ENCODE assay signal across 8 cellular contexts in the genomic region with DNA sequence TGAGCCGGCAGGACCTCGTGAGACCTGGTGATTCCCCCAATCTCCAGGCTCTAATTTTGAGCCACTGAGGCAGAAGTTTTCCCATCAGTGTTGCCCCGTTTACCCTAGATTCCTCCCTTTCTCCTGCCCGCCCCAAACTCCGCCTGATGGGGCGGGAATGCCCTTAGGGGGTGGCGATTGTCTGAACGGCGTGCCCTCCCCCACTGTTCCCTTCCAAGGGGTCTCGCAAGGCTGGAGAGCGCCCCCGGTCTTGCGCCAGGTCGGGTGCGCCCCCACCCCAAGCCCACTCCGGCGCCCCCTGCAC. TPM values are rescaled to one million over a fixed set of nuclear protein-coding genes. Genes with fewer than 3 reads are reported as not detected.
DNase-seq lines count a peak whose midpoint lies in the region; ATAC-seq and TF ChIP-seq lines count a peak whose summit lies in the region.

No MANE protein-coding gene starts in this region.

- peak overlapping the region; percentile 87 for H3K27ac Mint-ChIP-seq in activated T-helper 2 cell treated with anti-CD3 and anti-CD28 coated beads, Interferon-gamma antibody, Interleukin-2, Interleukin-4, amounts not matched to agents 10 μg/mL and 5 μg/mL and 100 μg/mL, durations not matched to agents 14 hours and 24 hours and 36 hours

- DNase-seq in A673 (ENCODE audit: low spot score): no peak
- DNase-seq in activated T-helper 2 cell treated with anti-CD3 and anti-CD28 coated beads, Interferon-gamma antibody, Interleukin-2, Interleukin-4, amounts not matched to agents 10 μg/mL and 5 μg/mL and 100 μg/mL, durations not matched to agents 14 hours and 24 hours and 36 hours (ENCODE audit: low spot score): no peak
- DNase-seq in left ventricle myocardium inferior: no peak
- DNase-seq in sigmoid colon: no peak
- DNase-seq in foreskin melanocyte: no peak

- ATAC-seq in GM18868 (IDR thresholded peaks at IDR 0.05; ENCODE audit: unreplicated experiment) (peak; percentile 18), HG03432 (IDR thresholded peaks at IDR 0.05; ENCODE audit: unreplicated experiment) (peak; percentile 30), HG02973 (IDR thresholded peaks at IDR 0.05; ENCODE audit: unreplicated experiment) (no peak)

- H3K36me3 ChIP-seq in A673 (ENCODE audit: insufficient read depth, low read length, poor library complexity, severe bottlenecking) (peaks cover 9% of the 10 kb centered on the region), left ventricle myocardium inferior (peaks cover 11% of the 10 kb centered on the region), sigmoid colon (peaks cover 0 to 9% (median 3%) of the 10 kb centered on the region in 4 donors)

- TF ChIP-seq POLR2A in sigmoid colon (IDR thresholded peaks at IDR 0.05): no peak

- H3K4me3 ChIP-seq in A673 (ENCODE audit: low read depth, low read length, poor library complexity, severe bottlenecking) (peak overlapping the region; percentile 88), left ventricle myocardium inferior (peak overlapping the region; percentile 99), sigmoid colon (peak overlapping the region; percentile 75 to 95 (median 88))

- TF ChIP-seq EP300 in sigmoid colon (IDR thresholded peaks at IDR 0.05): no peak

- no TSS peak for BruUV-seq in A673 (replicated peaks; lab: Mats Ljungman, UMichigan)

- no peaks in the 10 kb centered on the region for H3K9me3 Mint-ChIP-seq in activated T-helper 2 cell treated with anti-CD3 and anti-CD28 coated beads, Interferon-gamma antibody, Interleukin-2, Interleukin-4, amounts not matched to agents 10 μg/mL and 5 μg/mL and 100 μg/mL, durations not matched to agents 14 hours and 24 hours and 36 hours

- WGBS in sigmoid colon, 2 donors: 0 to 1% methylated on average over 17 of the region's 17 CpGs

- H3K9me3 ChIP-seq in A673 (ENCODE audit: low read depth, low read length, poor library complexity, severe bottlenecking) (no peaks in the 10 kb centered on the region), left ventricle myocardium inferior (replicated peaks) (no peaks in the 10 kb centered on the region), sigmoid colon (no peaks in the 10 kb centered on the region)

- H3K27me3 Mint-ChIP-seq in activated T-helper 2 cell treated with anti-CD3 and anti-CD28 coated beads, Interferon-gamma antibody, Interleukin-2, Interleukin-4, amounts not matched to agents 10 μg/mL and 5 μg/mL and 100 μg/mL, durations not matched to agents 14 hours and 24 hours and 36 hours (ENCODE audit: low read depth): no peaks in the 10 kb centered on the region

- H3K27me3 ChIP-seq in A673 (replicated peaks; ENCODE audit: insufficient read depth, low read depth, low read length, poor library complexity): no peaks in the 10 kb centered on the region
- H3K27me3 ChIP-seq in left ventricle myocardium inferior (ENCODE audit: low read depth): no peaks in the 10 kb centered on the region
- H3K27me3 ChIP-seq in sigmoid colon: no peaks in the 10 kb centered on the region

- intact Hi-C loops in A673 (cut with micrococcal nuclease; ENCODE audit: unreplicated experiment) (no loop called here), left ventricle myocardium inferior (cut with micrococcal nuclease) (no loop called here), sigmoid colon (cut with DNase I) (loop anchor here (5.0 kb wide), 1 partner anchor 44 kb away; no protein-coding TSS in a partner anchor)
- intact Hi-C loops in activated T-helper 2 cell treated with anti-CD3 and anti-CD28 coated beads, Interferon-gamma antibody, Interleukin-2, Interleukin-4, amounts not matched to agents 10 μg/mL and 5 μg/mL and 100 μg/mL, durations not matched to agents 14 hours and 24 hours and 36 hours (cut with micrococcal nuclease): no loop called here

- POLR2A ChIA-PET in A673 (lab: Charles Lee; ENCODE audit: low non-redundant PET): interaction anchor here (0.7 kb wide), 1 partner anchor 67 kb away, joined by 5 read pairs; no protein-coding TSS in a partner anchor

- CTCF ChIA-PET in A673 (lab: Charles Lee): interaction anchor here (1.3 kb wide), 1 partner anchor 40 kb away, joined by 3 read pairs; no protein-coding TSS in a partner anchor

- H3K27ac ChIP-seq in A673 (ENCODE audit: low read depth, low read length, poor library complexity, severe bottlenecking) (peak overlapping the region; percentile 90), left ventricle myocardium inferior (replicated peaks) (peak overlapping the region; percentile 98), sigmoid colon (peak overlapping the region; percentile 89 to 94 (median 92))

- H3K36me3 Mint-ChIP-seq in activated T-helper 2 cell treated with anti-CD3 and anti-CD28 coated beads, Interferon-gamma antibody, Interleukin-2, Interleukin-4, amounts not matched to agents 10 μg/mL and 5 μg/mL and 100 μg/mL, durations not matched to agents 14 hours and 24 hours and 36 hours (ENCODE audit: low read depth): peaks cover 7% of the 10 kb centered on the region

- H3K4me3 Mint-ChIP-seq in activated T-helper 2 cell treated with anti-CD3 and anti-CD28 coated beads, Interferon-gamma antibody, Interleukin-2, Interleukin-4, amounts not matched to agents 10 μg/mL and 5 μg/mL and 100 μg/mL, durations not matched to agents 14 hours and 24 hours and 36 hours (ENCODE audit: low read depth): peak overlapping the region; percentile 92

- no peak for TF ChIP-seq CTCF in A673 (conservative IDR thresholded peaks at IDR 0.05; ENCODE audit: low read depth, low read length)
- TF ChIP-seq CTCF in left ventricle myocardium inferior (IDR thresholded peaks at IDR 0.05; ENCODE audit: borderline replicate concordance): no peak
- no peak for TF ChIP-seq CTCF in sigmoid colon (IDR thresholded peaks at IDR 0.05)

- H3K4me1 Mint-ChIP-seq in activated T-helper 2 cell treated with anti-CD3 and anti-CD28 coated beads, Interferon-gamma antibody, Interleukin-2, Interleukin-4, amounts not matched to agents 10 μg/mL and 5 μg/mL and 100 μg/mL, durations not matched to agents 14 hours and 24 hours and 36 hours (ENCODE audit: low read depth): peaks cover 18% of the 10 kb centered on the region

- H3K4me1 ChIP-seq in A673 (ENCODE audit: insufficient read depth, low read length, poor library complexity, severe bottlenecking) (peaks cover 15% of the 10 kb centered on the region), left ventricle myocardium inferior (peaks cover 35% of the 10 kb centered on the region), sigmoid colon (peaks cover 0 to 20% (median 16%) of the 10 kb centered on the region in 4 donors)

RNA-seq across cellular contexts. Expression of gene ZFP64, which starts 0.5 kb away (rescaled TPM):
- total RNA-seq in A673 (2021): 33.5 and 34.9 TPM in 2 replicates
- 11.3 and 11.5 TPM in 2 replicates for total RNA-seq in activated T-helper 2 cell treated with anti-CD3 and anti-CD28 coated beads, Interferon-gamma antibody, Interleukin-2, Interleukin-4, amounts not matched to agents 10 μg/mL and 5 μg/mL and 100 μg/mL, durations not matched to agents 14 hours and 24 hours and 36 hours
- 8.4 TPM for total RNA-seq in left ventricle myocardium inferior
- 10 to 100 TPM in 2 of 4 donors, 1 to 10 TPM in 2; 7.9 to 20.5 (median 10.9) TPM for total RNA-seq in sigmoid colon
- polyA plus RNA-seq in sigmoid colon: 10 to 100 TPM in 1 of 3 donors, 1 to 10 TPM in 2; 5.4 to 10.2 (median 6.0) TPM
